Comparison of ENCODE assay signal across 10 cellular contexts in the genomic region with DNA sequence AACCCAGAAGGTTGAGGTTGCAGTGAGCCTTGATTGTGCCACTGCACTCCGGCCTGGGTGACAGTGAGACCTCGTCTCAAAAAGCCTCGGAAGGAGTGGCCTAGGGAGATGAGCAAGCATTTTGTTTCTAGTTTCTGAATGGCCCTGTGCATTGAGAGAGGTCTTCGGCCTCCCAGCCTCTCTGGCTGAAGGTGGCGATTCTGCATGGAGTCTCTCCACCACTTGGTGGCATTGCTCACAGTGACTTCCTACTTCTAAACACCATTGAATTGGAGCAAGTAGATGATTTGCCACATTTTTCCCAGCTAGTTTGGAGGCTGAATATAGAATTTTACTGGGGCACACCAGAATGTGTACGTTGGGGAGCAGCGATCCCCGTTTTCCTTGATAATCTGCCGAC. TPM values are rescaled to one million over a fixed set of nuclear protein-coding genes. Genes with fewer than 3 reads are reported as not detected.
DNase-seq lines count a peak whose midpoint lies in the region; ATAC-seq, FAIRE-seq and TF ChIP-seq lines count a peak whose summit lies in the region.
"Not testable (repeated sequence)": the region's sequence is repeated elsewhere in the genome, so short reads cannot be mapped to it uniquely, and the experiment has no call there.
"Had no signal": no experiment of that assay in that cellular context is flagged by ENCODE, and none has a peak within 500 bp of the region (broad histone marks: within the 10 kb centered on the region; RNA-seq: fewer than 3 reads in every experiment).

No MANE protein-coding gene starts in this region.

- FAIRE-seq in A549 (lab: Jason Lieb, UNC); HepG2 (lab: Jason Lieb, UNC): not testable (repeated sequence)

- H3K79me2 ChIP-seq in HCT116 (ENCODE audit: insufficient read depth, low read length); HepG2 (ENCODE audit: insufficient read depth, low read length): not testable (repeated sequence)

- H3K4me3 ChIP-seq in A549; HCT116 (replicated peaks in 1 of 2; ENCODE audit: low read depth in 1 of 2, low read length in 2 of 2); Panc1 (ENCODE audit: low read depth in 2 of 2, low read length in 2 of 2); endodermal cell (ENCODE audit: low read length); HepG2 (replicated peaks in 1 of 3; ENCODE audit: insufficient read depth in 1 of 3, low read depth in 2 of 3, low read length in 3 of 3); upper lobe of right lung: not testable (repeated sequence)

- H3K27me3 ChIP-seq in HCT116 (ENCODE audit: insufficient read depth, low read length); Panc1 (ENCODE audit: control insufficient read depth, insufficient read depth, low read length); endodermal cell (ENCODE audit: control insufficient read depth, insufficient read depth, low read length, poor library complexity, severe bottlenecking); HepG2 (ENCODE audit: control insufficient read depth in 1 of 2, insufficient read depth in 2 of 2, low read length in 2 of 2); upper lobe of right lung: not testable (repeated sequence)

- H3K4me2 ChIP-seq in A549; HCT116 (ENCODE audit: low read length); HepG2 (ENCODE audit: low read depth, low read length): not testable (repeated sequence)

- not testable (repeated sequence) for H2AFZ ChIP-seq in HCT116 (ENCODE audit: low read depth, low read length, poor library complexity, severe bottlenecking); HepG2 (ENCODE audit: low read length)

- H3K9me2 ChIP-seq in HCT116 (ENCODE audit: insufficient read depth): not testable (repeated sequence)

- not testable (repeated sequence) for H3K27me3 Mint-ChIP-seq in WTC11 (ENCODE audit: low read depth); endodermal cell (ENCODE audit: insufficient read depth)

- not testable (repeated sequence) for H3K4me3 Mint-ChIP-seq in WTC11, endodermal cell

- ATAC-seq in A549 (peak; percentile 65 to 74; a peak in 4 of 6 replicates), HCT116 (peak; percentile 70), Panc1 (0 out of 2 replicates have a peak, but pooled peaks have one; percentile 63), WTC11 (peak; percentile 70), HepG2 (peak; percentile 80), upper lobe of right lung (peak; percentile 42)

- CTCF ChIA-PET in A549 (lab: Yijun Ruan, JAX); HCT116 (lab: Charles Lee); Panc1 (lab: Charles Lee); WTC11 (lab: Charles Lee); HepG2 (lab: Yijun Ruan, JAX; ENCODE audit: low intra/inter-chr PET ratio, low total read pairs): not testable (repeated sequence)

- TF ChIP-seq EP300 in A549 (IDR thresholded peaks at IDR 0.05); HepG2 (IDR thresholded peaks at IDR 0.05; ENCODE audit: low read depth in 2 of 2, low read length in 2 of 2); HepG2 (CRISPR knock-in tag; IDR thresholded peaks at IDR 0.05; ENCODE audit: borderline replicate concordance): not testable (repeated sequence)

- not testable (repeated sequence) for TF ChIP-seq RAD21 in A549 (conservative IDR thresholded peaks at IDR 0.05 in 1 of 2, IDR thresholded peaks at IDR 0.05 in 1 of 2); HCT116 (IDR thresholded peaks at IDR 0.05; ENCODE audit: low read depth); HepG2 (CRISPR knock-in tag; IDR thresholded peaks at IDR 0.05)

- H3K36me3 ChIP-seq in HCT116 (ENCODE audit: control insufficient read depth in 1 of 2, insufficient read depth in 2 of 2, low read length in 2 of 2); Panc1 (ENCODE audit: control insufficient read depth, insufficient read depth, low read length); endodermal cell (ENCODE audit: control insufficient read depth, insufficient read depth, low read length); HepG2 (replicated peaks in 1 of 2; ENCODE audit: control insufficient read depth in 1 of 2, insufficient read depth in 2 of 2, low read length in 2 of 2); upper lobe of right lung: not testable (repeated sequence)

- not testable (repeated sequence) for H4K20me1 ChIP-seq in HCT116 (ENCODE audit: insufficient read depth); HepG2 (ENCODE audit: insufficient read depth, low read length)

- not testable (repeated sequence) for DNase-seq in A549 (ENCODE audit: low read depth in 1 of 2, low spot score in 1 of 2); HCT116 (ENCODE audit: low read depth, low spot score); Panc1 (ENCODE audit: low read depth, low spot score); WTC11 (ENCODE audit: low spot score); endodermal cell; HepG2 (ENCODE audit: low spot score); upper lobe of right lung

- not testable (repeated sequence) for H3K4me1 ChIP-seq in A549; HCT116 (ENCODE audit: control insufficient read depth in 1 of 2, insufficient read depth in 2 of 2, low read length in 2 of 2); Panc1 (ENCODE audit: control insufficient read depth, insufficient read depth, low read length); endodermal cell (ENCODE audit: control insufficient read depth, insufficient read depth, low read length); HepG2 (ENCODE audit: insufficient read depth, low read length); upper lobe of right lung

- not testable (repeated sequence) for H3K9me3 Mint-ChIP-seq in WTC11, endodermal cell

- POLR2A ChIA-PET in A549 (lab: Yijun Ruan, JAX); HCT116 (lab: Charles Lee); Panc1 (lab: Charles Lee); HepG2 (lab: Yijun Ruan, JAX): not testable (repeated sequence)
- POLR2A ChIA-PET in WTC11 (lab: Charles Lee): interaction anchor here (0.7 kb wide), 1 partner anchor 380 kb away, joined by 3 read pairs; no protein-coding TSS in a partner anchor

- 78% methylated on average over 6 of the region's 9 CpGs for WGBS in A549 (ENCODE audit: missing lambda C conversion rate)
- 82 to 100% methylated on average over 2 to 5 of the region's 9 CpGs for WGBS in endodermal cell (ENCODE audit: insufficient coverage in 1 of 2, insufficient read length in 1 of 2), 2 experiments
- WGBS in HepG2 (ENCODE audit: low lambda C conversion rate): 36% methylated on average over 4 of the region's 9 CpGs

- RAD21 ChIA-PET in HCT116 (lab: Charles Lee; ENCODE audit: low non-redundant PET in 1 of 2, low total read pairs in 2 of 2, uncharacterized antibody in 2 of 2, unreplicated experiment in 2 of 2): not testable (repeated sequence)

- not testable (repeated sequence) for TF ChIP-seq CTCF in A549 (IDR thresholded peaks at IDR 0.05); HCT116 (IDR thresholded peaks at IDR 0.05 in 2 of 3, conservative IDR thresholded peaks at IDR 0.05 in 1 of 3; ENCODE audit: borderline replicate concordance in 1 of 3, insufficient read depth in 1 of 3, low read depth in 2 of 3, low read length in 2 of 3); WTC11 (IDR thresholded peaks at IDR 0.05); HepG2 (CRISPR knock-in tag; IDR thresholded peaks at IDR 0.05); upper lobe of right lung (IDR thresholded peaks at IDR 0.05)
- TF ChIP-seq CTCF in Panc1 (IDR thresholded peaks at IDR 0.05): peak; percentile 11; the same call in 1 of the 2 replicates
- TF ChIP-seq CTCF in endodermal cell (conservative IDR thresholded peaks at IDR 0.05): peak; percentile 28

- H3K27ac ChIP-seq in A549; HCT116 (ENCODE audit: low read depth, low read length); Panc1 (ENCODE audit: low read length); endodermal cell (ENCODE audit: low read depth, low read length); HepG2 (ENCODE audit: extremely low read length, insufficient read depth, low read length); upper lobe of right lung: not testable (repeated sequence)

- TF ChIP-seq POLR2A in A549 (IDR thresholded peaks at IDR 0.05; ENCODE audit: low read length); HCT116 (IDR thresholded peaks at IDR 0.05; ENCODE audit: borderline replicate concordance, extremely low read depth, insufficient read depth, insufficient read length); HepG2 (IDR thresholded peaks at IDR 0.05; ENCODE audit: insufficient read depth in 1 of 2, low read depth in 2 of 2, low read length in 2 of 2): not testable (repeated sequence)

- H3K9me3 ChIP-seq in A549; HCT116 (ENCODE audit: control insufficient read depth in 1 of 2, insufficient read depth in 1 of 2, low read depth in 1 of 2, low read length in 2 of 2); Panc1 (ENCODE audit: control insufficient read depth, insufficient read depth, low read depth, low read length); endodermal cell (ENCODE audit: control insufficient read depth, low read length); HepG2 (ENCODE audit: low read length); upper lobe of right lung: not testable (repeated sequence)

- intact Hi-C loops in HCT116 (cut with micrococcal nuclease); Panc1 (cut with micrococcal nuclease; ENCODE audit: unreplicated experiment); HepG2 (cut with micrococcal nuclease; ENCODE audit: unreplicated experiment); upper lobe of right lung (cut with DNase I): not testable (repeated sequence)

- not testable (repeated sequence) for H3K9ac ChIP-seq in HCT116 (ENCODE audit: low read length); endodermal cell (ENCODE audit: extremely low read depth, low read length, poor library complexity, severe bottlenecking); HepG2 (ENCODE audit: insufficient read depth, low read depth, low read length)

- not testable (repeated sequence) for H3K4me1 Mint-ChIP-seq in WTC11, endodermal cell

- not testable (repeated sequence) for BruUV-seq in HCT116 (replicated peaks; lab: Mats Ljungman, UMichigan); Panc1 (replicated peaks; lab: Mats Ljungman, UMichigan); HepG2 (replicated peaks; lab: Mats Ljungman, UMichigan)

- not testable (repeated sequence) for H3K36me3 Mint-ChIP-seq in WTC11; endodermal cell (ENCODE audit: low read depth)

- in situ Hi-C loops in Panc1 (cut with HindIII; ENCODE audit: low pct_unique_long_range_greater_than_20kb, low sequenced_read_pairs); HepG2 (cut with HindIII; ENCODE audit: extremely low pct_ligation_motif_present, low pct_unique_long_range_greater_than_20kb): not testable (repeated sequence)

- H3K27ac Mint-ChIP-seq in WTC11, endodermal cell: not testable (repeated sequence)

RNA-seq across cellular contexts. Expression of a gene that starts 48.4 kb away (rescaled TPM):
- polyA plus RNA-seq in A549 (2011; rRNA removed): not detected in 2 replicates
- polyA plus RNA-seq in A549 (2012; cell fraction: cytosol; rRNA removed): not detected in 2 replicates
- polyA plus RNA-seq in A549 (2012; cell fraction: nucleus; rRNA removed): not detected in 2 replicates
- not detected in 3 replicates for polyA plus RNA-seq in A549 (2017; fragmentation: RNase III; extraction: RNeasy Plus Mini Kit Qiagen cat#74134 plus additional on column Dnase treatment)
- not detected in 2 replicates for polyA minus RNA-seq in A549 (2011; rRNA and poly(A)+ RNA removed)
- total RNA-seq in HCT116 (2021; ENCODE audit: unreplicated experiment): not detected
- polyA plus RNA-seq in HCT116 (2012): 0.04 TPM in 1 of 2 replicates, not detected in the other
- total RNA-seq in Panc1 (2021; ENCODE audit: unreplicated experiment): not detected
- polyA plus RNA-seq in Panc1 (2012; ENCODE audit: insufficient read length): not detected
- not detected in 3 replicates for total RNA-seq in WTC11 (2021)
- total RNA-seq in endodermal cell: not detected
- not detected for polyA plus RNA-seq in endodermal cell (2013, experiment 1 of 2)
- not detected for polyA plus RNA-seq in endodermal cell (2013, experiment 2 of 2)
- total RNA-seq in HepG2 (2016; rRNA removed; fragmentation: Illumina TruSeq; extraction: Trizol): not detected in 2 replicates
- total RNA-seq in HepG2 (2016; cell fraction: cytosol; rRNA removed; fragmentation: Illumina TruSeq; extraction: Trizol; ENCODE audit: low read depth): not detected in 2 replicates
- total RNA-seq in HepG2 (2016; cell fraction: insoluble cytoplasmic fraction; rRNA removed; fragmentation: Illumina TruSeq; extraction: Trizol): not detected in 2 replicates
- not detected in 2 replicates for total RNA-seq in HepG2 (2016; cell fraction: membrane; rRNA removed; fragmentation: Illumina TruSeq; extraction: Trizol)
- not detected in 2 replicates for total RNA-seq in HepG2 (2016; cell fraction: nucleus; rRNA removed; fragmentation: Illumina TruSeq; extraction: Trizol)
- not detected in 2 replicates for polyA plus RNA-seq in HepG2 (2011; rRNA removed)
- not detected in 2 replicates for polyA plus RNA-seq in HepG2 (2011; cell fraction: cytosol; rRNA removed)
- not detected in 2 replicates for polyA plus RNA-seq in HepG2 (2011; cell fraction: nucleus; rRNA removed)
- polyA plus RNA-seq in HepG2 (2012): not detected in 2 replicates
- polyA plus RNA-seq in HepG2 (2016; cell fraction: cytosol; fragmentation: Illumina TruSeq; extraction: Trizol; ENCODE audit: low read depth): not detected in 2 replicates
- polyA plus RNA-seq in HepG2 (2016; cell fraction: insoluble cytoplasmic fraction; fragmentation: Illumina TruSeq; extraction: Trizol; ENCODE audit: low read depth): not detected in 2 replicates
- polyA plus RNA-seq in HepG2 (2016; cell fraction: membrane; fragmentation: Illumina TruSeq; extraction: Trizol; ENCODE audit: low read depth): not detected in 2 replicates
- polyA plus RNA-seq in HepG2 (2016; cell fraction: nucleus; fragmentation: Illumina TruSeq; extraction: Trizol; ENCODE audit: insufficient read depth, low read depth): not detected in 2 replicates
- 1.0 TPM in 1 of 2 replicates, not detected in the other for polyA minus RNA-seq in HepG2 (2011; rRNA and poly(A)+ RNA removed; ENCODE audit: low replicate concordance)
- polyA minus RNA-seq in HepG2 (2011; cell fraction: cytosol; rRNA and poly(A)+ RNA removed): not detected in 2 replicates
- polyA minus RNA-seq in HepG2 (2011; cell fraction: nucleus; rRNA and poly(A)+ RNA removed): not detected in 2 replicates
- not detected for total RNA-seq in upper lobe of right lung
- total RNA-seq: CD4-positive, alpha-beta memory T cell; Daoy; G401 had no signal
- polyA plus RNA-seq: CD4-positive, alpha-beta memory T cell had no signal
